In the genomic region with DNA sequence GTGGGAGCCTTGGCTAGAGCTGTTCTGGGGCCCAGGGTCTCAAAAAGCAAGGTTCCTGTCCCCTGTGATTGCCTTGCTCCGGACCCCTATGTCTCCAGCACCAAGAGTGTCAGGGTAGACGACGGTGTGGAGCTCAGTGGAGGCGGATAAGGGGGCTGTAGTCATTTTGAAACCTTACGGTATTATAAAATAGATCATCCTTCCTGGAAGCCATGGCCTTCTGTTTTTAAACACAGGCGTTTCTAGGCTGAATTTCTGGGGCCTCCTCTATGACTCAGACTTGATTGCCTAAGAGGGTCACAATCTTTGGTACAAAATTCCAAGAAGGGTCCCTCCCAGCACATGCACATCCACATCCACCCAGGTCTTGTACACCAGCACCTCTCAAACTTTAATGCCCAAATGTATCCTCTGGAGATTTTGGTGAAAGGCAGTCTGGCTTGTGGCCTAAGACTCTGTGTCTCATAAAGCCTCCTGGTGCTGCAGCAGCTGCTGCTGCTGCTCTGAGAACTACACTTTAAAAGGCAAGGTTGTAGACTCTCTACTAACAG, we compare ENCODE assay signal across 7 cellular contexts.
DNase-seq lines count a peak whose midpoint lies in the region; ATAC-seq lines count a peak whose summit lies in the region.

No MANE protein-coding gene starts in this region.

- H3K9me3 Mint-ChIP-seq in activated naive CD4-positive, alpha-beta T cell treated with anti-CD3 and anti-CD28 coated beads, Interleukin-2, amount 50 U/mL, for 72 hours, result peaks cover 8 to 20% of the 10 kb centered on the region in 2 donors
- peaks cover 0 to 6% (median 0%) of the 10 kb centered on the region in 7 donors for H3K9me3 Mint-ChIP-seq in naive B cell

- H3K27me3 Mint-ChIP-seq in naive B cell, result no peaks in the 10 kb centered on the region

- peaks cover 52 to 78% (median 67%) of the 10 kb centered on the region in 3 donors for H3K4me1 Mint-ChIP-seq in naive B cell

- peak overlapping the region in 7 of 8 donors; percentile 70 to 76 (median 72) for H3K4me3 Mint-ChIP-seq in naive B cell

- DNase-seq in KG1 (lab: John Stamatoyannopoulos, UW) (peak; percentile 68), naive B cell (no peak), DMS53 treated with DMSO at 0.1 percent for 48 hours (lab: John Stamatoyannopoulos, UW; ENCODE audit: unreplicated experiment) (no peak), COR-L47 (lab: John Stamatoyannopoulos, UW) (no peak), NCI-H226 (no peak)
- DNase-seq in activated naive CD4-positive, alpha-beta T cell treated with anti-CD3 and anti-CD28 coated beads, Interleukin-2, amount 50 U/mL, for 72 hours (ENCODE audit: low spot score in 2 of 2), result peak in 1 of 2 donors; percentile 43

- H3K27ac Mint-ChIP-seq in activated naive CD4-positive, alpha-beta T cell treated with anti-CD3 and anti-CD28 coated beads, Interleukin-2, amount 50 U/mL, for 72 hours, result peak overlapping the region; percentile 86 to 98
- peak overlapping the region; percentile 52 to 89 (median 76) for H3K27ac Mint-ChIP-seq in naive B cell

- ATAC-seq in GM19455 (IDR thresholded peaks at IDR 0.05; ENCODE audit: unreplicated experiment), result peak; percentile 24
- ATAC-seq in activated naive CD4-positive, alpha-beta T cell treated with anti-CD3 and anti-CD28 coated beads, Interleukin-2, amount 50 U/mL, for 72 hours, result peak; percentile 71 to 82
- no peak for ATAC-seq in naive B cell (ENCODE audit: low read depth in 2 of 2)

- peaks cover 13 to 30% of the 10 kb centered on the region in 2 donors for H3K36me3 Mint-ChIP-seq in activated naive CD4-positive, alpha-beta T cell treated with anti-CD3 and anti-CD28 coated beads, Interleukin-2, amount 50 U/mL, for 72 hours
- H3K36me3 Mint-ChIP-seq in naive B cell, result no peaks in the 10 kb centered on the region

Comparison
In these comparisons a context has a peak if more than half of its experiments do, and no peak if none do; other contexts are left out.
1. ATAC-seq: peak in GM19455 (single experiment) and activated naive CD4-positive, alpha-beta T cell treated with anti-CD3 and anti-CD28 coated beads, Interleukin-2, amount 50 U/mL, for 72 hours (2 of 2); none in naive B cell (0 of 2).